1 cellular context compared by ENCODE assay signal in the genomic region with DNA sequence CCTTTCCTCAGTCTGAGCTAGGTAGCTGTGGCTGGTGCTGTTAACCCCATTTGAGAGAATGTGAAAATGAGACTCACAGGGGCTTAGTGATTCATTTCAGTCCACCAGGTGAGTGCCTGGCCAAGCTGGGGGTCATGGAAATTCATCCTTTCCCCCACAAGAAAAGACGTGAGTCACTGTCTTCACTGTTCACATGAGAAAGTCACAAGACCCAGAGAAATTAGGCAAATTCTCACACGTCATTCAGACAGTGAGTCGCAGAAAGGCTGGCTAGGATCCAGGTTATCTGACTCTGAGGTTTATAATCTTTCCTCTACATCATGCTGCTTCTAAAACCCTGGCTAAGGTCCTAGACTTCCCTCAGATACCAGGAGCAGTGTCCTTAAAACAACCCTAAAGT.
TF ChIP-seq lines count a peak whose summit lies in the region.

No MANE protein-coding gene starts in this region.

TF ChIP-seq in HEK293, 187 proteins besides CTCF, POLR2A, EP300 and RAD21 (continued from another document and continues in another):
- TF ChIP-seq, protein P1, sequence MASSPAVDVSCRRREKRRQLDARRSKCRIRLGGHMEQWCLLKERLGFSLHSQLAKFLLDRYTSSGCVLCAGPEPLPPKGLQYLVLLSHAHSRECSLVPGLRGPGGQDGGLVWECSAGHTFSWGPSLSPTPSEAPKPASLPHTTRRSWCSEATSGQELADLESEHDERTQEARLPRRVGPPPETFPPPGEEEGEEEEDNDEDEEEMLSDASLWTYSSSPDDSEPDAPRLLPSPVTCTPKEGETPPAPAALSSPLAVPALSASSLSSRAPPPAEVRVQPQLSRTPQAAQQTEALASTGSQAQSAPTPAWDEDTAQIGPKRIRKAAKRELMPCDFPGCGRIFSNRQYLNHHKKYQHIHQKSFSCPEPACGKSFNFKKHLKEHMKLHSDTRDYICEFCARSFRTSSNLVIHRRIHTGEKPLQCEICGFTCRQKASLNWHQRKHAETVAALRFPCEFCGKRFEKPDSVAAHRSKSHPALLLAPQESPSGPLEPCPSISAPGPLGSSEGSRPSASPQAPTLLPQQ (tag by site-specific recombination; IDR thresholded peaks at IDR 0.05): no peak
- peak; percentile 67 for TF ChIP-seq ZNF629 (tag by site-specific recombination; IDR thresholded peaks at IDR 0.05)
- no peak for TF ChIP-seq ZNF501 (tag by site-specific recombination; IDR thresholded peaks at IDR 0.05)
- TF ChIP-seq ZBTB21 (tag by site-specific recombination; IDR thresholded peaks at IDR 0.05): peak; percentile 39; the same call in 1 of the 2 replicates
- TF ChIP-seq ZNF571 (tag by site-specific recombination; IDR thresholded peaks at IDR 0.05): no peak
- TF ChIP-seq ZFP69B (tag by site-specific recombination; IDR thresholded peaks at IDR 0.05): no peak
- TF ChIP-seq, protein P2, sequence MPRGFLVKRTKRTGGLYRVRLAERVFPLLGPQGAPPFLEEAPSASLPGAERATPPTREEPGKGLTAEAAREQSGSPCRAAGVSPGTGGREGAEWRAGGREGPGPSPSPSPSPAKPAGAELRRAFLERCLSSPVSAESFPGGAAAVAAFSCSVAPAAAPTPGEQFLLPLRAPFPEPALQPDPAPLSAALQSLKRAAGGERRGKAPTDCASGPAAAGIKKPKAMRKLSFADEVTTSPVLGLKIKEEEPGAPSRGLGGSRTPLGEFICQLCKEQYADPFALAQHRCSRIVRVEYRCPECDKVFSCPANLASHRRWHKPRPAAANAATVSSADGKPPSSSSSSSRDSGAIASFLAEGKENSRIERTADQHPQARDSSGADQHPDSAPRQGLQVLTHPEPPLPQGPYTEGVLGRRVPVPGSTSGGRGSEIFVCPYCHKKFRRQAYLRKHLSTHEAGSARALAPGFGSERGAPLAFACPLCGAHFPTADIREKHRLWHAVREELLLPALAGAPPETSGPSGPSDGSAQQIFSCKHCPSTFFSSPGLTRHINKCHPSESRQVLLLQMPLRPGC (tag by site-specific recombination; IDR thresholded peaks at IDR 0.05): no peak
- TF ChIP-seq, protein P3, sequence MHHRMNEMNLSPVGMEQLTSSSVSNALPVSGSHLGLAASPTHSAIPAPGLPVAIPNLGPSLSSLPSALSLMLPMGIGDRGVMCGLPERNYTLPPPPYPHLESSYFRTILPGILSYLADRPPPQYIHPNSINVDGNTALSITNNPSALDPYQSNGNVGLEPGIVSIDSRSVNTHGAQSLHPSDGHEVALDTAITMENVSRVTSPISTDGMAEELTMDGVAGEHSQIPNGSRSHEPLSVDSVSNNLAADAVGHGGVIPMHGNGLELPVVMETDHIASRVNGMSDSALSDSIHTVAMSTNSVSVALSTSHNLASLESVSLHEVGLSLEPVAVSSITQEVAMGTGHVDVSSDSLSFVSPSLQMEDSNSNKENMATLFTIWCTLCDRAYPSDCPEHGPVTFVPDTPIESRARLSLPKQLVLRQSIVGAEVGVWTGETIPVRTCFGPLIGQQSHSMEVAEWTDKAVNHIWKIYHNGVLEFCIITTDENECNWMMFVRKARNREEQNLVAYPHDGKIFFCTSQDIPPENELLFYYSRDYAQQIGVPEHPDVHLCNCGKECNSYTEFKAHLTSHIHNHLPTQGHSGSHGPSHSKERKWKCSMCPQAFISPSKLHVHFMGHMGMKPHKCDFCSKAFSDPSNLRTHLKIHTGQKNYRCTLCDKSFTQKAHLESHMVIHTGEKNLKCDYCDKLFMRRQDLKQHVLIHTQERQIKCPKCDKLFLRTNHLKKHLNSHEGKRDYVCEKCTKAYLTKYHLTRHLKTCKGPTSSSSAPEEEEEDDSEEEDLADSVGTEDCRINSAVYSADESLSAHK (tag by site-specific recombination; IDR thresholded peaks at IDR 0.05): no peak
- TF ChIP-seq ZNF366 (tag by site-specific recombination; conservative IDR thresholded peaks at IDR 0.05): peak; percentile 70
- TF ChIP-seq ZNF830 (tag by site-specific recombination; IDR thresholded peaks at IDR 0.05; ENCODE audit: low read depth): no peak
- no peak for TF ChIP-seq ZNF600 (tag by site-specific recombination; IDR thresholded peaks at IDR 0.05)
- TF ChIP-seq ZNF677 (tag by site-specific recombination; IDR thresholded peaks at IDR 0.05): no peak
- TF ChIP-seq ZNF146 (tag by site-specific recombination; IDR thresholded peaks at IDR 0.05): no peak
- TF ChIP-seq ZNF214 (tag by site-specific recombination; IDR thresholded peaks at IDR 0.05; ENCODE audit: borderline replicate concordance): no peak
- no peak for TF ChIP-seq KLF10 (tag by site-specific recombination; IDR thresholded peaks at IDR 0.05)
- TF ChIP-seq, protein P4, sequence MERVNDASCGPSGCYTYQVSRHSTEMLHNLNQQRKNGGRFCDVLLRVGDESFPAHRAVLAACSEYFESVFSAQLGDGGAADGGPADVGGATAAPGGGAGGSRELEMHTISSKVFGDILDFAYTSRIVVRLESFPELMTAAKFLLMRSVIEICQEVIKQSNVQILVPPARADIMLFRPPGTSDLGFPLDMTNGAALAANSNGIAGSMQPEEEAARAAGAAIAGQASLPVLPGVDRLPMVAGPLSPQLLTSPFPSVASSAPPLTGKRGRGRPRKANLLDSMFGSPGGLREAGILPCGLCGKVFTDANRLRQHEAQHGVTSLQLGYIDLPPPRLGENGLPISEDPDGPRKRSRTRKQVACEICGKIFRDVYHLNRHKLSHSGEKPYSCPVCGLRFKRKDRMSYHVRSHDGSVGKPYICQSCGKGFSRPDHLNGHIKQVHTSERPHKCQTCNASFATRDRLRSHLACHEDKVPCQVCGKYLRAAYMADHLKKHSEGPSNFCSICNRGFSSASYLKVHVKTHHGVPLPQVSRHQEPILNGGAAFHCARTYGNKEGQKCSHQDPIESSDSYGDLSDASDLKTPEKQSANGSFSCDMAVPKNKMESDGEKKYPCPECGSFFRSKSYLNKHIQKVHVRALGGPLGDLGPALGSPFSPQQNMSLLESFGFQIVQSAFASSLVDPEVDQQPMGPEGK (tag by site-specific recombination; IDR thresholded peaks at IDR 0.05): peak; percentile 63
- TF ChIP-seq ZFP41 (tag by site-specific recombination; IDR thresholded peaks at IDR 0.05; ENCODE audit: borderline replicate concordance): no peak
- TF ChIP-seq GLI4 (tag by site-specific recombination; IDR thresholded peaks at IDR 0.05): no peak
- TF ChIP-seq, protein P5, sequence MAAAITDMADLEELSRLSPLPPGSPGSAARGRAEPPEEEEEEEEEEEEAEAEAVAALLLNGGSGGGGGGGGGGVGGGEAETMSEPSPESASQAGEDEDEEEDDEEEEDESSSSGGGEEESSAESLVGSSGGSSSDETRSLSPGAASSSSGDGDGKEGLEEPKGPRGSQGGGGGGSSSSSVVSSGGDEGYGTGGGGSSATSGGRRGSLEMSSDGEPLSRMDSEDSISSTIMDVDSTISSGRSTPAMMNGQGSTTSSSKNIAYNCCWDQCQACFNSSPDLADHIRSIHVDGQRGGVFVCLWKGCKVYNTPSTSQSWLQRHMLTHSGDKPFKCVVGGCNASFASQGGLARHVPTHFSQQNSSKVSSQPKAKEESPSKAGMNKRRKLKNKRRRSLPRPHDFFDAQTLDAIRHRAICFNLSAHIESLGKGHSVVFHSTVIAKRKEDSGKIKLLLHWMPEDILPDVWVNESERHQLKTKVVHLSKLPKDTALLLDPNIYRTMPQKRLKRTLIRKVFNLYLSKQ (tag by site-specific recombination; IDR thresholded peaks at IDR 0.05; ENCODE audit: borderline replicate concordance): no peak
- no peak for TF ChIP-seq ZNF354C (tag by site-specific recombination; IDR thresholded peaks at IDR 0.05; ENCODE audit: borderline replicate concordance, low read depth)
- TF ChIP-seq, protein P6, sequence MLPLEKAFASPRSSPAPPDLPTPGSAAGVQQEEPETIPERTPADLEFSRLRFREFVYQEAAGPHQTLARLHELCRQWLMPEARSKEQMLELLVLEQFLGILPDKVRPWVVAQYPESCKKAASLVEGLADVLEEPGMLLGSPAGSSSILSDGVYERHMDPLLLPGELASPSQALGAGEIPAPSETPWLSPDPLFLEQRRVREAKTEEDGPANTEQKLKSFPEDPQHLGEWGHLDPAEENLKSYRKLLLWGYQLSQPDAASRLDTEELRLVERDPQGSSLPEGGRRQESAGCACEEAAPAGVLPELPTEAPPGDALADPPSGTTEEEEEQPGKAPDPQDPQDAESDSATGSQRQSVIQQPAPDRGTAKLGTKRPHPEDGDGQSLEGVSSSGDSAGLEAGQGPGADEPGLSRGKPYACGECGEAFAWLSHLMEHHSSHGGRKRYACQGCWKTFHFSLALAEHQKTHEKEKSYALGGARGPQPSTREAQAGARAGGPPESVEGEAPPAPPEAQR (tag by site-specific recombination; IDR thresholded peaks at IDR 0.05): no peak
- no peak for TF ChIP-seq KLF8 (tag by site-specific recombination; IDR thresholded peaks at IDR 0.05)
- no peak for TF ChIP-seq MYNN (tag by site-specific recombination; IDR thresholded peaks at IDR 0.05; ENCODE audit: borderline replicate concordance)
- TF ChIP-seq ZNF266 (tag by site-specific recombination; IDR thresholded peaks at IDR 0.05; ENCODE audit: low read depth): no peak
- TF ChIP-seq BCL11B (tag by site-specific recombination; IDR thresholded peaks at IDR 0.05; ENCODE audit: low read depth): no peak
- TF ChIP-seq, protein P7, sequence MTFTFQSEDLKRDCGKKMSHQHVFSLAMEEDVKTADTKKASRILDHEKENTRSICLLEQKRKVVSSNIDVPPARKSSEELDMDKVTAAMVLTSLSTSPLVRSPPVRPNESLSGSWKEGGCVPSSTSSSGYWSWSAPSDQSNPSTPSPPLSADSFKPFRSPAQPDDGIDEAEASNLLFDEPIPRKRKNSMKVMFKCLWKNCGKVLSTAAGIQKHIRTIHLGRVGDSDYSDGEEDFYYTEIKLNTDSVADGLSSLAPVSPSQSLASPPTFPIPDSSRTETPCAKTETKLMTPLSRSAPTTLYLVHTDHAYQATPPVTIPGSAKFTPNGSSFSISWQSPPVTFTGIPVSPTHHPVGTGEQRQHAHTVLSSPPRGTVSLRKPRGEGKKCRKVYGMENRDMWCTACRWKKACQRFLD (tag by site-specific recombination; IDR thresholded peaks at IDR 0.05): no peak
- TF ChIP-seq, protein P8, sequence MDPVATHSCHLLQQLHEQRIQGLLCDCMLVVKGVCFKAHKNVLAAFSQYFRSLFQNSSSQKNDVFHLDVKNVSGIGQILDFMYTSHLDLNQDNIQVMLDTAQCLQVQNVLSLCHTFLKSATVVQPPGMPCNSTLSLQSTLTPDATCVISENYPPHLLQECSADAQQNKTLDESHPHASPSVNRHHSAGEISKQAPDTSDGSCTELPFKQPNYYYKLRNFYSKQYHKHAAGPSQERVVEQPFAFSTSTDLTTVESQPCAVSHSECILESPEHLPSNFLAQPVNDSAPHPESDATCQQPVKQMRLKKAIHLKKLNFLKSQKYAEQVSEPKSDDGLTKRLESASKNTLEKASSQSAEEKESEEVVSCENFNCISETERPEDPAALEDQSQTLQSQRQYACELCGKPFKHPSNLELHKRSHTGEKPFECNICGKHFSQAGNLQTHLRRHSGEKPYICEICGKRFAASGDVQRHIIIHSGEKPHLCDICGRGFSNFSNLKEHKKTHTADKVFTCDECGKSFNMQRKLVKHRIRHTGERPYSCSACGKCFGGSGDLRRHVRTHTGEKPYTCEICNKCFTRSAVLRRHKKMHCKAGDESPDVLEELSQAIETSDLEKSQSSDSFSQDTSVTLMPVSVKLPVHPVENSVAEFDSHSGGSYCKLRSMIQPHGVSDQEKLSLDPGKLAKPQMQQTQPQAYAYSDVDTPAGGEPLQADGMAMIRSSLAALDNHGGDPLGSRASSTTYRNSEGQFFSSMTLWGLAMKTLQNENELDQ (tag by site-specific recombination; IDR thresholded peaks at IDR 0.05; ENCODE audit: low read depth): no peak
- TF ChIP-seq ZNF530 (tag by site-specific recombination; IDR thresholded peaks at IDR 0.05; ENCODE audit: low read depth): no peak
- TF ChIP-seq ZNF76 (tag by site-specific recombination; IDR thresholded peaks at IDR 0.05; ENCODE audit: borderline replicate concordance, low read depth): no peak
- no peak for TF ChIP-seq OVOL3 (tag by site-specific recombination; IDR thresholded peaks at IDR 0.05)
- no peak for TF ChIP-seq SALL2 (tag by site-specific recombination; IDR thresholded peaks at IDR 0.05; ENCODE audit: borderline replicate concordance)
- peak; percentile 87 for TF ChIP-seq GLIS1 (tag by site-specific recombination; IDR thresholded peaks at IDR 0.05)
- no peak for TF ChIP-seq ZBTB1 (tag by site-specific recombination; IDR thresholded peaks at IDR 0.05)
- TF ChIP-seq GLI2 (tag by site-specific recombination; IDR thresholded peaks at IDR 0.05; ENCODE audit: borderline replicate concordance, low read depth): no peak
- TF ChIP-seq ZNF670 (tag by site-specific recombination; IDR thresholded peaks at IDR 0.05; ENCODE audit: low read depth): no peak
- TF ChIP-seq, protein P9, sequence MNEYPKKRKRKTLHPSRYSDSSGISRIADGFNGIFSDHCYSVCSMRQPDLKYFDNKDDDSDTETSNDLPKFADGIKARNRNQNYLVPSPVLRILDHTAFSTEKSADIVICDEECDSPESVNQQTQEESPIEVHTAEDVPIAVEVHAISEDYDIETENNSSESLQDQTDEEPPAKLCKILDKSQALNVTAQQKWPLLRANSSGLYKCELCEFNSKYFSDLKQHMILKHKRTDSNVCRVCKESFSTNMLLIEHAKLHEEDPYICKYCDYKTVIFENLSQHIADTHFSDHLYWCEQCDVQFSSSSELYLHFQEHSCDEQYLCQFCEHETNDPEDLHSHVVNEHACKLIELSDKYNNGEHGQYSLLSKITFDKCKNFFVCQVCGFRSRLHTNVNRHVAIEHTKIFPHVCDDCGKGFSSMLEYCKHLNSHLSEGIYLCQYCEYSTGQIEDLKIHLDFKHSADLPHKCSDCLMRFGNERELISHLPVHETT (tag by site-specific recombination; IDR thresholded peaks at IDR 0.05): no peak
- no peak for TF ChIP-seq ZNF610 (tag by site-specific recombination; IDR thresholded peaks at IDR 0.05; ENCODE audit: borderline replicate concordance)
- no peak for TF ChIP-seq ZNF626 (tag by site-specific recombination; IDR thresholded peaks at IDR 0.05)
- TF ChIP-seq, protein P10, sequence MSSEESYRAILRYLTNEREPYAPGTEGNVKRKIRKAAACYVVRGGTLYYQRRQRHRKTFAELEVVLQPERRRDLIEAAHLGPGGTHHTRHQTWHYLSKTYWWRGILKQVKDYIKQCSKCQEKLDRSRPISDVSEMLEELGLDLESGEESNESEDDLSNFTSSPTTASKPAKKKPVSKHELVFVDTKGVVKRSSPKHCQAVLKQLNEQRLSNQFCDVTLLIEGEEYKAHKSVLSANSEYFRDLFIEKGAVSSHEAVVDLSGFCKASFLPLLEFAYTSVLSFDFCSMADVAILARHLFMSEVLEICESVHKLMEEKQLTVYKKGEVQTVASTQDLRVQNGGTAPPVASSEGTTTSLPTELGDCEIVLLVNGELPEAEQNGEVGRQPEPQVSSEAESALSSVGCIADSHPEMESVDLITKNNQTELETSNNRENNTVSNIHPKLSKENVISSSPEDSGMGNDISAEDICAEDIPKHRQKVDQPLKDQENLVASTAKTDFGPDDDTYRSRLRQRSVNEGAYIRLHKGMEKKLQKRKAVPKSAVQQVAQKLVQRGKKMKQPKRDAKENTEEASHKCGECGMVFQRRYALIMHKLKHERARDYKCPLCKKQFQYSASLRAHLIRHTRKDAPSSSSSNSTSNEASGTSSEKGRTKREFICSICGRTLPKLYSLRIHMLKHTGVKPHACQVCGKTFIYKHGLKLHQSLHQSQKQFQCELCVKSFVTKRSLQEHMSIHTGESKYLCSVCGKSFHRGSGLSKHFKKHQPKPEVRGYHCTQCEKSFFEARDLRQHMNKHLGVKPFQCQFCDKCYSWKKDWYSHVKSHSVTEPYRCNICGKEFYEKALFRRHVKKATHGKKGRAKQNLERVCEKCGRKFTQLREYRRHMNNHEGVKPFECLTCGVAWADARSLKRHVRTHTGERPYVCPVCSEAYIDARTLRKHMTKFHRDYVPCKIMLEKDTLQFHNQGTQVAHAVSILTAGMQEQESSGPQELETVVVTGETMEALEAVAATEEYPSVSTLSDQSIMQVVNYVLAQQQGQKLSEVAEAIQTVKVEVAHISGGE (tag by site-specific recombination; conservative IDR thresholded peaks at IDR 0.05; ENCODE audit: low read depth): no peak
- TF ChIP-seq GLIS2 (tag by site-specific recombination; IDR thresholded peaks at IDR 0.05): peak; percentile 20; the same call in 1 of the 2 replicates
- TF ChIP-seq ZNF248 (tag by site-specific recombination; IDR thresholded peaks at IDR 0.05): no peak
